Comparison of ENCODE assay signal across 1 cellular context in genomic region chr6:24671077-24671476, GRCh38. TPM values are rescaled to one million over a fixed set of nuclear protein-coding genes. Genes with fewer than 3 reads are reported as not detected.
"Had no signal": no experiment of that assay in that cellular context is flagged by ENCODE, and none has a peak within 500 bp of the region (broad histone marks: within the 10 kb centered on the region; RNA-seq: fewer than 3 reads in every experiment).

No MANE protein-coding gene starts in this region.

RNA-seq across cellular contexts. Expression of gene KIAA0319, which starts 25.1 kb away (rescaled TPM):
- total RNA-seq: thoracic aorta had no signal
